Comparison of ENCODE assay signal across 8 cellular contexts in genomic region chr5:134524826-134525686, GRCh38. TPM values are rescaled to one million over a fixed set of nuclear protein-coding genes. Genes with fewer than 3 reads are reported as not detected.
A peak's percentile ranks its signal among the peaks of the same experiment; 100 is the strongest.
DNase-seq lines count a peak whose midpoint lies in the region; ATAC-seq and TF ChIP-seq lines count a peak whose summit lies in the region.

JADE2 (plus strand) TSS chr5:134525670; CDS start chr5:134535858, 10,188 bp downstream.

- no peaks in the 10 kb centered on the region for H3K9me3 ChIP-seq in left lung

- ATAC-seq in HG02571 (IDR thresholded peaks at IDR 0.05; ENCODE audit: unreplicated experiment) (peak; percentile 39), left lung (peak; percentile 42)

- TF ChIP-seq CTCF in GM06990 (IDR thresholded peaks at IDR 0.05; ENCODE audit: insufficient read depth, low read length, poor library complexity, severe bottlenecking) (no peak), left lung (IDR thresholded peaks at IDR 0.05) (no peak)

- H3K27me3 ChIP-seq in GM06990 (replicated peaks; ENCODE audit: control insufficient read depth, insufficient read depth, low read length) (no peaks in the 10 kb centered on the region), left lung (no peaks in the 10 kb centered on the region)

- H3K4me3 ChIP-seq in GM06990 (replicated peaks; ENCODE audit: low read depth, low read length) (peak within 1 kb of the TSS; percentile 90), left lung (peak within 1 kb of the TSS; percentile 76 to 98)

- intact Hi-C loops in left lung (cut with DNase I) = loop anchor here in 1 of 2 donors (10.0 kb wide), 1 partner anchor 110 kb away; the partner anchor contains the start of gene CDKN2AIPNL

- peaks cover 22 to 38% of the 10 kb centered on the region in 2 donors for H3K4me1 ChIP-seq in left lung

- H3K27ac ChIP-seq in left lung = peak within 1 kb of the TSS; percentile 91 to 94

- H3K36me3 ChIP-seq in GM06990 (ENCODE audit: control insufficient read depth, insufficient read depth, low read length) = no peaks in the 10 kb centered on the region
- no peaks in the 10 kb centered on the region for H3K36me3 ChIP-seq in left lung

- DNase-seq in GM06990 (ENCODE audit: extremely low read depth, insufficient read length) (peak; percentile 87), NCI-H226 (peak; percentile 79), dedifferentiated amniotic fluid mesenchymal stem cell (ENCODE audit: extremely low spot score) (peak; percentile 70), left lung (peak; percentile 74 to 92), pons (ENCODE audit: low spot score) (no peak)
- DNase-seq in activated CD4-positive, alpha-beta T cell treated with anti-CD3 and anti-CD28 coated beads, Interleukin-2, amount 50 U/mL, for 24 hours (ENCODE audit: low read depth in 1 of 2, low spot score in 1 of 2) = peak; percentile 59 to 62
- DNase-seq in stimulated activated CD4-positive, alpha-beta T cell treated with anti-CD3 and anti-CD28 coated beads, Interleukin-2, amount 100 ng/mL, for 4 hours (ENCODE audit: low read depth) = peak; percentile 68

RNA-seq across cellular contexts. Expression of gene JADE2, which starts in this region (rescaled TPM):
- 10 to 100 TPM; 36.8 to 51.1 TPM for total RNA-seq in left lung
